In genomic region chr1:14810631-14811325, GRCh38 we compare ENCODE assay signal across 17 cellular contexts.
DNase-seq lines count a peak whose midpoint lies in the region; ATAC-seq and TF ChIP-seq lines count a peak whose summit lies in the region.
"Had no signal": no experiment of that assay in that cellular context is flagged by ENCODE, and none has a peak within 500 bp of the region (broad histone marks: within the 10 kb centered on the region; RNA-seq: fewer than 3 reads in every experiment).

No MANE protein-coding gene starts in this region.

- 0 out of 2 replicates have a peak overlapping the region, but pooled peaks have one; percentile 21 for H3K27ac Mint-ChIP-seq in GM23338
- H3K27ac Mint-ChIP-seq in nephron progenitor cell = peak overlapping the region; percentile 65
- H3K27ac Mint-ChIP-seq: activated CD4-positive, alpha-beta T cell treated with anti-CD3 and anti-CD28 coated beads, Interleukin-2, amount 10 ng/mL, durations not matched to agents 7 days and 5 days had no signal

- no peaks in the 10 kb centered on the region for H4K20me1 ChIP-seq in GM23338 (replicated peaks; ENCODE audit: insufficient read depth)

- H3K27me3 Mint-ChIP-seq in GM23338 (ENCODE audit: insufficient read depth, low read depth, poor library complexity) (no peaks in the 10 kb centered on the region), nephron progenitor cell (ENCODE audit: low read depth, poor library complexity) (peaks cover 3% of the 10 kb centered on the region)
- H3K27me3 Mint-ChIP-seq: activated CD4-positive, alpha-beta T cell treated with anti-CD3 and anti-CD28 coated beads, Interleukin-2, amount 10 ng/mL, durations not matched to agents 7 days and 5 days had no signal

- H3K9me3 Mint-ChIP-seq in GM23338 (peaks cover 30% of the 10 kb centered on the region), nephron progenitor cell (peaks cover 33% of the 10 kb centered on the region)

- peaks cover 16% of the 10 kb centered on the region for H3K36me3 Mint-ChIP-seq in GM23338 (ENCODE audit: low read depth)
- H3K36me3 Mint-ChIP-seq in nephron progenitor cell (ENCODE audit: low read depth) = peaks cover 27% of the 10 kb centered on the region

- H3K4me1 ChIP-seq in GM23338 (ENCODE audit: insufficient read depth) = no peaks in the 10 kb centered on the region

- no peak overlapping the region for H2AFZ ChIP-seq in GM23338

- no peak overlapping the region for H3K4me3 Mint-ChIP-seq in GM23338
- no peak overlapping the region for H3K4me3 Mint-ChIP-seq in nephron progenitor cell
- H3K4me3 Mint-ChIP-seq: activated CD4-positive, alpha-beta T cell treated with anti-CD3 and anti-CD28 coated beads, Interleukin-2, amount 10 ng/mL, durations not matched to agents 7 days and 5 days had no signal

- peaks cover 9% of the 10 kb centered on the region; the same call in 1 of the 2 replicates for H3K9me2 ChIP-seq in GM23338 (ENCODE audit: insufficient read depth)

- no peak overlapping the region for H3K4me2 ChIP-seq in GM23338

- TF ChIP-seq CTCF in GM23338 (conservative IDR thresholded peaks at IDR 0.05; ENCODE audit: low read depth in 2 of 2) = no peak
- no peak for TF ChIP-seq CTCF in astrocyte of the cerebellum (IDR thresholded peaks at IDR 0.05; ENCODE audit: low read depth, low read length, missing control alignments)
- TF ChIP-seq CTCF in nephron progenitor cell (IDR thresholded peaks at IDR 0.05) = no peak

- H3K79me2 ChIP-seq in GM23338 (replicated peaks; ENCODE audit: insufficient read depth) = no peaks in the 10 kb centered on the region

- no peak for ATAC-seq in GM23338
- ATAC-seq in GM18519 (IDR thresholded peaks at IDR 0.05; ENCODE audit: low FRiP score, unreplicated experiment) = no peak
- ATAC-seq: left ventricle myocardium superior had no signal

- no peak overlapping the region for H3K27ac ChIP-seq in GM23338 (ENCODE audit: low read depth)
- H3K27ac ChIP-seq: tibial nerve had no signal

- H3K4me1 Mint-ChIP-seq in GM23338 (no peaks in the 10 kb centered on the region), nephron progenitor cell (peaks cover 19% of the 10 kb centered on the region)
- H3K4me1 Mint-ChIP-seq: activated CD4-positive, alpha-beta T cell treated with anti-CD3 and anti-CD28 coated beads, Interleukin-2, amount 10 ng/mL, durations not matched to agents 7 days and 5 days had no signal

- in situ Hi-C loops in astrocyte of the cerebellum (cut with HindIII; ENCODE audit: low sequenced_read_pairs) = no loop called here

- H3K36me3 ChIP-seq in GM23338 (ENCODE audit: insufficient read depth) = peaks cover 11% of the 10 kb centered on the region; the same call in 1 of the 2 replicates
- H3K36me3 ChIP-seq: esophagus muscularis mucosa, tibial nerve had no signal

- no peaks in the 10 kb centered on the region for H3F3A ChIP-seq in GM23338 (replicated peaks; ENCODE audit: low read depth)

- DNase-seq in GM23338 (ENCODE audit: low spot score) (no peak), astrocyte of the cerebellum (ENCODE audit: low read depth) (peak; percentile 60), nephron progenitor cell (no peak), AML-193 (lab: John Stamatoyannopoulos, UW) (no peak), T-helper 2 cell (no peak), activated gamma-delta T cell (lab: John Stamatoyannopoulos, UW) (no peak)
- DNase-seq: activated CD4-positive, alpha-beta T cell treated with anti-CD3 and anti-CD28 coated beads, Interleukin-2, amount 10 ng/mL, durations not matched to agents 7 days and 5 days; activated effector memory CD4-positive, alpha-beta T cell treated with anti-CD3 and anti-CD28 coated beads, Interleukin-2, amount 50 U/mL, for 16 hours; effector CD4-positive, alpha-beta T cell; head of caudate nucleus; left ventricle myocardium superior; NCI-H2081; NCI-H446 treated with DMSO at 0.1 percent for 48 hours; NK-92 treated with Interleukin-12 subunit alpha and Interleukin-12 subunit beta, amount 100 ng/mL, for 24 hours had no signal

- no peaks in the 10 kb centered on the region for H3K27me3 ChIP-seq in GM23338 (ENCODE audit: insufficient read depth)
- H3K27me3 ChIP-seq: esophagus muscularis mucosa, tibial nerve had no signal

- no peak overlapping the region for H3K4me3 ChIP-seq in GM23338
- no peak overlapping the region for H3K4me3 ChIP-seq in astrocyte of the cerebellum (ENCODE audit: low read depth, low read length)
- H3K4me3 ChIP-seq: esophagus muscularis mucosa, tibial nerve had no signal

TF ChIP-seq in GM23338, 12 proteins besides CTCF, POLR2A, EP300 and RAD21:
- TF ChIP-seq EZH2 (IDR thresholded peaks at IDR 0.05; ENCODE audit: low read depth, unreplicated experiment) = no peak
- TF ChIP-seq STAT1 (IDR thresholded peaks at IDR 0.05; ENCODE audit: unreplicated experiment) = no peak
- TF ChIP-seq JUNB (IDR thresholded peaks at IDR 0.05; ENCODE audit: unreplicated experiment) = no peak
- no peak for TF ChIP-seq ZNF114 (CRISPR knock-in tag; IDR thresholded peaks at IDR 0.05)
